8 cellular contexts compared by ENCODE assay signal in the genomic region with DNA sequence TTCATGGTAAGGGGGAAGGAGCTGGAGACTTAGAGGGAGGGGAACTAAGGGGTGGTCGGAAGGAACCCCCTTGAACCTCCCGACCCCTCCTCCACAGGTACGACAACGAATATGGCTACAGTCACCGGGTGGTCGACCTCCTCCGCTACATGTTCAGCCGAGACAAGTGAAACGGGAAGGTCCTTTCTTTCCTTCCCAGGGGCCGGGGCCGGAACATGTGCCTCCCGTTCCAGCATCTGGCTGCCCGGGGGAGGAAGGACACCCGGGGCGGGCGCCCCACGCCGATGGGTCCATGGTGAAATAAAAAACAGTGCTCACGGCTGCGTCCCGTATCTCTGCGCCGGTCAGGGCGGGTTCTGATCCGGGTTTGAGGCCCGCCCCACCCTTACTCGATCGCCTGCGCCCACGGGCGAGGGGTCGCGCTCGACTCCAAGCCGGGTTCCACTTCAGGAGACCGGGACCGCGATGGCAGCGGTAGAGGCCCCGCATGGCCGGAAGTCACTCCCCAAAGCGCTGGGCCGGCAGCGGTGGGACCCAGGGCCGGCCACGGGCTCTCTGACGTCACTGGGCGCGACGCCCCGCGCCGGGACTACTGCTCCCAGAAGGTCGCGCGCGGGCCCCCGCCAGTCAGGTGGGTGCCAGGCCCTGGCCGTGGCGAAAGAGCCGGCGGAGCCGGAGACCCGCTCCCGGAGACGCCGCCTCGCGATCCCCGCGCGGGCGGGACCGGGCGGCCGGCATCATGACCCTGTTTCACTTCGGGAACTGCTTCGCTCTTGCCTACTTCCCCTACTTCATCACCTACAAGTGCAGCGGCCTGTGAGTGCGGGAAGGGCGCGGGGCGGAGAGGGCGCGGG. TPM values are rescaled to one million over a fixed set of nuclear protein-coding genes. Genes with fewer than 3 reads are reported as not detected.
DNase-seq lines count a peak whose midpoint lies in the region; ATAC-seq lines count a peak whose summit lies in the region.

A gene with protein sequence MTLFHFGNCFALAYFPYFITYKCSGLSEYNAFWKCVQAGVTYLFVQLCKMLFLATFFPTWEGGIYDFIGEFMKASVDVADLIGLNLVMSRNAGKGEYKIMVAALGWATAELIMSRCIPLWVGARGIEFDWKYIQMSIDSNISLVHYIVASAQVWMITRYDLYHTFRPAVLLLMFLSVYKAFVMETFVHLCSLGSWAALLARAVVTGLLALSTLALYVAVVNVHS (plus strand): TSS at position 626 of the 854 bp plus-strand sequence. CDS start 114 bp downstream, at position 740.

- H3K27ac Mint-ChIP-seq in activated T-helper 2 cell treated with anti-CD3 and anti-CD28 coated beads, Interferon-gamma antibody, Interleukin-2, Interleukin-4, amounts not matched to agents 10 μg/mL and 5 μg/mL and 100 μg/mL, durations not matched to agents 14 hours and 24 hours and 36 hours, result peak within 1 kb of the TSS; percentile 95
- H3K27ac Mint-ChIP-seq in natural killer cell treated with Interleukin-12 subunit alpha and Interleukin-12 subunit beta and Interleukin-15 and Interleukin-18, amount 100 ng/mL, for 72 hours, result peak within 1 kb of the TSS; percentile 85 to 88

- H3K4me1 ChIP-seq in Karpas-422 (ENCODE audit: low read length), result peaks cover 17% of the 10 kb centered on the region

- peaks cover 14% of the 10 kb centered on the region; the same call in 1 of the 2 replicates for H4K20me1 ChIP-seq in Karpas-422 (ENCODE audit: insufficient read depth, low read depth, low read length)

- peak within 1 kb of the TSS; percentile 94 for H3K4me3 Mint-ChIP-seq in activated T-helper 2 cell treated with anti-CD3 and anti-CD28 coated beads, Interferon-gamma antibody, Interleukin-2, Interleukin-4, amounts not matched to agents 10 μg/mL and 5 μg/mL and 100 μg/mL, durations not matched to agents 14 hours and 24 hours and 36 hours (ENCODE audit: low read depth)
- H3K4me3 Mint-ChIP-seq in natural killer cell treated with Interleukin-12 subunit alpha and Interleukin-12 subunit beta and Interleukin-15 and Interleukin-18, amount 100 ng/mL, for 72 hours, result peak within 1 kb of the TSS; percentile 94

- H3K9me3 Mint-ChIP-seq in activated T-helper 2 cell treated with anti-CD3 and anti-CD28 coated beads, Interferon-gamma antibody, Interleukin-2, Interleukin-4, amounts not matched to agents 10 μg/mL and 5 μg/mL and 100 μg/mL, durations not matched to agents 14 hours and 24 hours and 36 hours, result no peaks in the 10 kb centered on the region
- H3K9me3 Mint-ChIP-seq in natural killer cell treated with Interleukin-12 subunit alpha and Interleukin-12 subunit beta and Interleukin-15 and Interleukin-18, amount 100 ng/mL, for 72 hours, result no peaks in the 10 kb centered on the region

- peak within 1 kb of the TSS; percentile 98 for H3K4me3 ChIP-seq in Karpas-422 (ENCODE audit: low read length)

- H3K9me2 ChIP-seq in Karpas-422 (replicated peaks; ENCODE audit: insufficient read depth, low read length), result no peaks in the 10 kb centered on the region

- H3K36me3 Mint-ChIP-seq in activated T-helper 2 cell treated with anti-CD3 and anti-CD28 coated beads, Interferon-gamma antibody, Interleukin-2, Interleukin-4, amounts not matched to agents 10 μg/mL and 5 μg/mL and 100 μg/mL, durations not matched to agents 14 hours and 24 hours and 36 hours (ENCODE audit: low read depth), result peaks cover 31% of the 10 kb centered on the region
- no peaks in the 10 kb centered on the region for H3K36me3 Mint-ChIP-seq in natural killer cell treated with Interleukin-12 subunit alpha and Interleukin-12 subunit beta and Interleukin-15 and Interleukin-18, amount 100 ng/mL, for 72 hours

- DNase-seq in DMS153 treated with DMSO at 0.1 percent for 48 hours (lab: John Stamatoyannopoulos, UW; ENCODE audit: unreplicated experiment) (peak; percentile 84), Karpas-422 (peak; percentile 96), RPMI8226 (peak; percentile 90), fibroblast of peridontal ligament (ENCODE audit: extremely low read depth) (peak; percentile 76)
- peak; percentile 78 for DNase-seq in activated T-helper 2 cell treated with anti-CD3 and anti-CD28 coated beads, Interferon-gamma antibody, Interleukin-2, Interleukin-4, amounts not matched to agents 10 μg/mL and 5 μg/mL and 100 μg/mL, durations not matched to agents 14 hours and 24 hours and 36 hours (ENCODE audit: low spot score)
- peak; percentile 91 for DNase-seq in natural killer cell treated with Interleukin-12 subunit alpha and Interleukin-12 subunit beta and Interleukin-15 and Interleukin-18, amount 100 ng/mL, for 72 hours (ENCODE audit: low spot score)
- peak; percentile 76 for DNase-seq in stimulated activated naive CD4-positive, alpha-beta T cell treated with Interleukin-2 at 50 U/mL for 16 hours (lab: John Stamatoyannopoulos, UW)

- intact Hi-C loops in activated T-helper 2 cell treated with anti-CD3 and anti-CD28 coated beads, Interferon-gamma antibody, Interleukin-2, Interleukin-4, amounts not matched to agents 10 μg/mL and 5 μg/mL and 100 μg/mL, durations not matched to agents 14 hours and 24 hours and 36 hours (cut with micrococcal nuclease), result loop anchor here (1.0 to 5.0 kb wide), 3 partner anchors 33 to 167 kb away; partner anchors contain the start of genes DMKN and HAUS5

- ATAC-seq in GM21723 (IDR thresholded peaks at IDR 0.05; ENCODE audit: unreplicated experiment), result peak; percentile 78
- ATAC-seq in natural killer cell treated with Interleukin-12 subunit alpha and Interleukin-12 subunit beta and Interleukin-15 and Interleukin-18, amount 100 ng/mL, for 72 hours, result peak; percentile 89 to 93

- H3K4me2 ChIP-seq in Karpas-422 (ENCODE audit: low read depth, low read length, poor library complexity, severe bottlenecking), result peak within 1 kb of the TSS; percentile 99

- H3K27me3 ChIP-seq in Karpas-422 (ENCODE audit: low read length), result no peaks in the 10 kb centered on the region

- no peaks in the 10 kb centered on the region for H3K9me3 ChIP-seq in Karpas-422 (ENCODE audit: low read length)

- peaks cover 35% of the 10 kb centered on the region for H3K79me2 ChIP-seq in Karpas-422 (ENCODE audit: low read length)

- H3K4me1 Mint-ChIP-seq in activated T-helper 2 cell treated with anti-CD3 and anti-CD28 coated beads, Interferon-gamma antibody, Interleukin-2, Interleukin-4, amounts not matched to agents 10 μg/mL and 5 μg/mL and 100 μg/mL, durations not matched to agents 14 hours and 24 hours and 36 hours (ENCODE audit: low read depth), result peaks cover 18% of the 10 kb centered on the region
- H3K4me1 Mint-ChIP-seq in natural killer cell treated with Interleukin-12 subunit alpha and Interleukin-12 subunit beta and Interleukin-15 and Interleukin-18, amount 100 ng/mL, for 72 hours (ENCODE audit: low read depth in 2 of 2), result peaks cover 27 to 29% of the 10 kb centered on the region in 2 donors

- H3K36me3 ChIP-seq in Karpas-422 (ENCODE audit: insufficient read depth, low read length), result no peaks in the 10 kb centered on the region

- peak within 1 kb of the TSS; percentile 89 for H3K9ac ChIP-seq in Karpas-422 (ENCODE audit: low read length)

- peak within 1 kb of the TSS; percentile 21; the same call in 1 of the 2 replicates for H3K27ac ChIP-seq in Karpas-422 (ENCODE audit: low read length)

- peak within 1 kb of the TSS; percentile 94 for H2AFZ ChIP-seq in Karpas-422 (ENCODE audit: low read length)

- no peaks in the 10 kb centered on the region for H3K27me3 Mint-ChIP-seq in activated T-helper 2 cell treated with anti-CD3 and anti-CD28 coated beads, Interferon-gamma antibody, Interleukin-2, Interleukin-4, amounts not matched to agents 10 μg/mL and 5 μg/mL and 100 μg/mL, durations not matched to agents 14 hours and 24 hours and 36 hours (ENCODE audit: low read depth)
- no peaks in the 10 kb centered on the region for H3K27me3 Mint-ChIP-seq in natural killer cell treated with Interleukin-12 subunit alpha and Interleukin-12 subunit beta and Interleukin-15 and Interleukin-18, amount 100 ng/mL, for 72 hours

RNA-seq across cellular contexts. Expression of the gene that starts here (rescaled TPM):
- total RNA-seq in Karpas-422 (2014; rRNA removed; shearing (Covaris generic); ENCODE audit: low replicate concordance), result 125 and 126 TPM in 2 replicates
- total RNA-seq in activated T-helper 2 cell treated with anti-CD3 and anti-CD28 coated beads, Interferon-gamma antibody, Interleukin-2, Interleukin-4, amounts not matched to agents 10 μg/mL and 5 μg/mL and 100 μg/mL, durations not matched to agents 14 hours and 24 hours and 36 hours, result 121 and 122 TPM in 2 replicates
- 10 to 100 TPM; 25.3 to 34.4 TPM for total RNA-seq in natural killer cell treated with Interleukin-12 subunit alpha and Interleukin-12 subunit beta and Interleukin-15 and Interleukin-18, amount 100 ng/mL, for 72 hours

Comparison
In these comparisons a context has a peak if more than half of its experiments do, and no peak if none do; other contexts are left out.
1. Peak in every context shown above with its lines: DNase-seq, ATAC-seq, H3K4me3 ChIP-seq and H3K27ac ChIP-seq.